23 cellular contexts compared by ENCODE assay signal in the genomic region with DNA sequence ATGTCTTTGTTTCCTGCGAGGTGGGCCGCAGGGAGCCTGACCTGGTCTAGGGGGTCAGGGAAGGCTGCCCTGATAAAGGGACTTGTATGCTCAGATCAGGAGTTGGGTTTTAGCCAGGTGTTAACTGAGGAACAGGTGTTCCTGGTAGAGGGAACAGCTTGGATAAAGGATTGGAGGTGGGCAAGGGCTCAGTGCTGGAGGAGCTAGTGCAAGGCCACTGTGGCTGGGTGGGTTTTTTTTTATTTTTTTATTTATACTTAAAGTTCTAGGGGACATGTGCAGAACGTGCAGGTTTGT. TPM values are rescaled to one million over a fixed set of nuclear protein-coding genes. Genes with fewer than 3 reads are reported as not detected.
DNase-seq lines count a peak whose midpoint lies in the region; ATAC-seq and TF ChIP-seq lines count a peak whose summit lies in the region.
"Had no signal": no experiment of that assay in that cellular context is flagged by ENCODE, and none has a peak within 500 bp of the region (broad histone marks: within the 10 kb centered on the region; RNA-seq: fewer than 3 reads in every experiment).

No MANE protein-coding gene starts in this region.

- WGBS in heart right ventricle, 2 donors, result 81 to 84% methylated on average over 3 of the region's 3 CpGs
- 55 to 82% (median 66%) methylated on average over 3 of the region's 3 CpGs for WGBS in psoas muscle, 3 donors

- TF ChIP-seq CTCF in heart right ventricle (IDR thresholded peaks at IDR 0.05) (no peak), psoas muscle (IDR thresholded peaks at IDR 0.05) (no peak)

- peak overlapping the region in 3 of 10 donors; percentile 0 to 33 (median 26) for H3K27ac ChIP-seq in heart right ventricle
- peak overlapping the region; percentile 30 for H3K27ac ChIP-seq in psoas muscle
- H3K27ac ChIP-seq: BLaER1, PC-9 had no signal

- ATAC-seq in heart right ventricle (no peak), psoas muscle (peak in 2 of 4 donors; percentile 22 to 26)
- ATAC-seq: GM23338 had no signal

- H3K36me3 ChIP-seq in heart right ventricle (peaks cover 0 to 58% (median 2%) of the 10 kb centered on the region in 9 donors), psoas muscle (ENCODE audit: insufficient read depth in 1 of 2, low read depth in 1 of 2) (peaks cover 0 to 41% of the 10 kb centered on the region in 2 donors)

- H3K27me3 ChIP-seq in heart right ventricle (no peaks in the 10 kb centered on the region), psoas muscle (ENCODE audit: insufficient read depth in 3 of 3, low read length in 2 of 3) (no peaks in the 10 kb centered on the region)
- H3K27me3 ChIP-seq: BLaER1 had no signal

- H3K4me3 ChIP-seq in heart right ventricle, result no peak overlapping the region
- no peak overlapping the region for H3K4me3 ChIP-seq in psoas muscle
- H3K4me3 ChIP-seq: BLaER1, GM23338, PC-9 had no signal

- DNase-seq in cardiac septum (ENCODE audit: low spot score), result peak; percentile 10
- no peak for DNase-seq in heart right ventricle
- DNase-seq in cerebellar cortex (ENCODE audit: low spot score), result peak; percentile 53
- no peak for DNase-seq in psoas muscle
- no peak for DNase-seq in effector CD4-positive, alpha-beta T cell
- no peak for DNase-seq in occipital lobe (lab: John Stamatoyannopoulos, UW)
- no peak for DNase-seq in SW480 (ENCODE audit: low spot score)
- DNase-seq: CD4-positive, CD25-positive, alpha-beta regulatory T cell; H9; NCI-H1048; NCI-H1417; NCI-H1694; NCI-H2029 treated with DMSO at 0.1 percent for 48 hours; NCI-H446 treated with DMSO at 0.1 percent for 48 hours; NCI-H526; NCI-H82; NK-92 treated with Interleukin-12 subunit alpha and Interleukin-12 subunit beta, amount 100 ng/mL, for 24 hours; PC-9 had no signal

- H3K9me3 ChIP-seq in heart right ventricle (no peaks in the 10 kb centered on the region), psoas muscle (no peaks in the 10 kb centered on the region)

- H3K4me1 ChIP-seq in heart right ventricle, result peaks cover 0 to 47% (median 16%) of the 10 kb centered on the region in 9 donors
- peaks cover 14% of the 10 kb centered on the region for H3K4me1 ChIP-seq in psoas muscle
- H3K4me1 ChIP-seq: BLaER1 had no signal

- intact Hi-C loops in cardiac septum (cut with DNase I), result loop anchor here (5.0 kb wide), 1 partner anchor 63 kb away; no protein-coding TSS in a partner anchor
- intact Hi-C loops in heart right ventricle (cut with DNase I), result loop anchor here in 4 of 10 donors (5.0 to 10.0 kb wide), 4 partner anchors 65 to 325 kb away; no protein-coding TSS in a partner anchor
- intact Hi-C loops in psoas muscle (cut with DNase I), result loop anchor here in 1 of 2 donors (10.0 kb wide), 1 partner anchor 155 kb away; no protein-coding TSS in a partner anchor

RNA-seq across cellular contexts. Expression of a gene that starts 31.1 kb away (rescaled TPM):
- total RNA-seq in cardiac septum, result not detected
- total RNA-seq in heart right ventricle, result under 1 TPM in 1 of 10 donors, not detected in 9; 0.25 TPM
- not detected for polyA plus RNA-seq in heart right ventricle
- not detected for total RNA-seq in psoas muscle
- not detected for polyA plus RNA-seq in psoas muscle
- total RNA-seq in occipital lobe, result not detected
- total RNA-seq: A172; CD4-positive, CD25-positive, alpha-beta regulatory T cell; GM23338; H9; PC-9; Right ventricle myocardium inferior; RPMI7951 had no signal
- polyA plus RNA-seq: CD4-positive, CD25-positive, alpha-beta regulatory T cell; GM23338 had no signal

RNA-seq across cellular contexts. Expression of a gene that starts 33.5 kb away (rescaled TPM):
- total RNA-seq in cardiac septum (30.3 TPM), heart right ventricle (10 to 100 TPM; 28.5 to 39.2 (median 32.3) TPM), psoas muscle (10 to 100 TPM; 15.2 to 20.9 (median 17.8) TPM), occipital lobe (17.3 TPM)
- polyA plus RNA-seq in heart right ventricle (10 to 100 TPM in 1 of 2 donors, 1 to 10 TPM in 1; 9.1 to 25.9 TPM), psoas muscle (1 to 10 TPM; 6.5 to 8.7 (median 8.0) TPM)

Comparison
In these comparisons a context has a peak if more than half of its experiments do, and no peak if none do; other contexts are left out.
1. DNase-seq: peak in cardiac septum (single experiment) and cerebellar cortex (single experiment); none in heart right ventricle (0 of 2), psoas muscle (0 of 2), effector CD4-positive, alpha-beta T cell (single experiment), occipital lobe (single experiment) and SW480 (single experiment).